In genomic region chr15:40952901-40953712, GRCh38 we compare ENCODE assay signal across 8 cellular contexts. TPM values are rescaled to one million over a fixed set of nuclear protein-coding genes. Genes with fewer than 3 reads are reported as not detected.
DNase-seq lines count a peak whose midpoint lies in the region; ATAC-seq and TF ChIP-seq lines count a peak whose summit lies in the region.

TSS of gene CHAC1 (plus strand) at chr15:40953471. CDS start at chr15:40953584, 113 bp downstream.

- intact Hi-C loops in activated CD4-positive, alpha-beta memory T cell treated with anti-CD3 and anti-CD28 coated beads for 36 hours (cut with micrococcal nuclease), result loop anchor here (2.0 to 5.0 kb wide), 6 partner anchors 22 to 379 kb away; partner anchors contain the start of genes CHP1, EXD1, INO80 and NUSAP1

- H3K36me3 Mint-ChIP-seq in CD4-positive, CD25-positive, alpha-beta regulatory T cell, result no peaks in the 10 kb centered on the region
- peaks cover 29% of the 10 kb centered on the region for H3K36me3 Mint-ChIP-seq in activated CD4-positive, alpha-beta memory T cell treated with anti-CD3 and anti-CD28 coated beads for 36 hours

- TF ChIP-seq CTCF in lung (IDR thresholded peaks at IDR 0.05; ENCODE audit: control extremely low read depth, extremely low read depth), result no peak

- DNase-seq in CD4-positive, CD25-positive, alpha-beta regulatory T cell, result peak; percentile 93 to 97 (median 94)
- DNase-seq in NCI-H748 treated with DMSO at 0.1 percent for 48 hours (lab: John Stamatoyannopoulos, UW), result peak; percentile 80
- DNase-seq in activated CD4-positive, alpha-beta memory T cell treated with anti-CD3 and anti-CD28 coated beads for 36 hours, result peak; percentile 98
- peak; percentile 96 for DNase-seq in ecto neural progenitor cell (ENCODE audit: low spot score)
- DNase-seq in lung (ENCODE audit: low spot score), result peak; percentile 97
- peak; percentile 90 to 96 (median 95) for DNase-seq in stimulated activated CD4-positive, alpha-beta T cell treated with anti-CD3 and anti-CD28 coated beads, TNF-alpha, amount 100 ng/mL, for 24 hours (ENCODE audit: low read depth in 3 of 3)

- H3K9me3 Mint-ChIP-seq in CD4-positive, CD25-positive, alpha-beta regulatory T cell, result no peaks in the 10 kb centered on the region
- no peaks in the 10 kb centered on the region for H3K9me3 Mint-ChIP-seq in activated CD4-positive, alpha-beta memory T cell treated with anti-CD3 and anti-CD28 coated beads for 36 hours

- H3K9me3 ChIP-seq in CD4-positive, CD25-positive, alpha-beta regulatory T cell (ENCODE audit: control insufficient read depth in 2 of 2, low read length in 2 of 2), result no peaks in the 10 kb centered on the region
- H3K9me3 ChIP-seq in lung (ENCODE audit: control insufficient read depth in 2 of 2, insufficient read depth in 1 of 2, low read length in 1 of 2), result no peaks in the 10 kb centered on the region

- POLR2A ChIA-PET in activated CD4-positive, alpha-beta memory T cell treated with anti-CD3 and anti-CD28 coated beads for 36 hours (lab: Charles Lee), result interaction anchor here (0.9 to 2.7 kb wide), 9 partner anchors 12 to 278 kb away, joined by 3 to 45 read pairs (median 6); partner anchors contain the start of genes CHP1, EXD1, INO80 and VPS18

- peaks cover 29% of the 10 kb centered on the region for H3K27me3 Mint-ChIP-seq in CD4-positive, CD25-positive, alpha-beta regulatory T cell
- no peaks in the 10 kb centered on the region for H3K27me3 Mint-ChIP-seq in activated CD4-positive, alpha-beta memory T cell treated with anti-CD3 and anti-CD28 coated beads for 36 hours

- no peaks in the 10 kb centered on the region for H3K27me3 ChIP-seq in CD4-positive, CD25-positive, alpha-beta regulatory T cell (ENCODE audit: control insufficient read depth, insufficient read depth, low read length)
- H3K27me3 ChIP-seq in lung (ENCODE audit: control insufficient read depth, insufficient read depth), result no peaks in the 10 kb centered on the region

- H3K4me3 Mint-ChIP-seq in CD4-positive, CD25-positive, alpha-beta regulatory T cell, result peak within 1 kb of the TSS; percentile 91 to 99 (median 94)
- peak within 1 kb of the TSS; percentile 95 for H3K4me3 Mint-ChIP-seq in activated CD4-positive, alpha-beta memory T cell treated with anti-CD3 and anti-CD28 coated beads for 36 hours

- peaks cover 15% of the 10 kb centered on the region for H3K4me1 ChIP-seq in CD4-positive, CD25-positive, alpha-beta regulatory T cell (ENCODE audit: control insufficient read depth, insufficient read depth, low read length, poor library complexity, severe bottlenecking)
- peaks cover 0 to 21% of the 10 kb centered on the region in 2 donors for H3K4me1 ChIP-seq in lung (ENCODE audit: control insufficient read depth in 2 of 2, insufficient read depth in 2 of 2, low read length in 2 of 2)

- WGBS in lung, 2 donors, result 1% methylated on average over 65 to 72 of the region's 72 CpGs

- peak within 1 kb of the TSS; percentile 57 for H3K27ac ChIP-seq in CD4-positive, CD25-positive, alpha-beta regulatory T cell (ENCODE audit: insufficient read depth, low read length, poor library complexity, severe bottlenecking)
- H3K27ac ChIP-seq in lung (ENCODE audit: low read depth in 1 of 2, low read length in 1 of 2), result peak within 1 kb of the TSS; percentile 38 to 93

- peak within 1 kb of the TSS; percentile 45 to 89 (median 85) for H3K27ac Mint-ChIP-seq in CD4-positive, CD25-positive, alpha-beta regulatory T cell
- peak within 1 kb of the TSS; percentile 89 for H3K27ac Mint-ChIP-seq in activated CD4-positive, alpha-beta memory T cell treated with anti-CD3 and anti-CD28 coated beads for 36 hours

- H3K4me3 ChIP-seq in CD4-positive, CD25-positive, alpha-beta regulatory T cell (ENCODE audit: low read depth, low read length), result peak within 1 kb of the TSS; percentile 57
- peak within 1 kb of the TSS; percentile 53 for H3K4me3 ChIP-seq in lung

- H3K4me1 Mint-ChIP-seq in CD4-positive, CD25-positive, alpha-beta regulatory T cell, result peaks cover 0 to 22% (median 15%) of the 10 kb centered on the region in 4 donors
- H3K4me1 Mint-ChIP-seq in activated CD4-positive, alpha-beta memory T cell treated with anti-CD3 and anti-CD28 coated beads for 36 hours (ENCODE audit: low read depth), result peaks cover 38% of the 10 kb centered on the region

- CTCF ChIA-PET in activated CD4-positive, alpha-beta memory T cell treated with anti-CD3 and anti-CD28 coated beads for 36 hours (lab: Charles Lee), result interaction anchor here (0.6 to 6.5 kb wide), 12 partner anchors 9 to 278 kb away, joined by 3 to 69 read pairs (median 4); partner anchors contain the start of genes CHP1, EXD1 and VPS18

- peak; percentile 98 for ATAC-seq in CD4-positive, CD25-positive, alpha-beta regulatory T cell (ENCODE audit: low read depth in 2 of 2)
- ATAC-seq in GM19395 (IDR thresholded peaks at IDR 0.05; ENCODE audit: unreplicated experiment) (peak; percentile 92), HG03558 (IDR thresholded peaks at IDR 0.05; ENCODE audit: extremely low read depth, unreplicated experiment) (peak; percentile 83), lung (ENCODE audit: insufficient read depth, low FRiP score) (peak; percentile 92)

- no peaks in the 10 kb centered on the region for H3K36me3 ChIP-seq in CD4-positive, CD25-positive, alpha-beta regulatory T cell (ENCODE audit: control insufficient read depth, insufficient read depth, low read length)
- peaks cover 0 to 2% of the 10 kb centered on the region in 2 donors for H3K36me3 ChIP-seq in lung (ENCODE audit: control insufficient read depth in 2 of 2, insufficient read depth in 2 of 2, low read length in 2 of 2)

RNA-seq across cellular contexts. Expression of gene CHAC1, which starts in this region (rescaled TPM):
- total RNA-seq in CD4-positive, CD25-positive, alpha-beta regulatory T cell, result 0.64 TPM
- polyA plus RNA-seq in CD4-positive, CD25-positive, alpha-beta regulatory T cell, result under 1 TPM in 2 of 4 donors, not detected in 2; 0.26 to 0.45 TPM
- total RNA-seq in activated CD4-positive, alpha-beta memory T cell treated with anti-CD3 and anti-CD28 coated beads for 36 hours, result 10 to 100 TPM; 21.6 to 22.3 TPM
- total RNA-seq in lung, result 10 to 100 TPM in 1 of 2 donors, under 1 TPM in 1; 0.17 to 11.6 TPM
- 10 to 100 TPM; 11.6 to 11.9 TPM for polyA plus RNA-seq in lung

Comparison
In these comparisons a context has a peak if more than half of its experiments do, and no peak if none do; other contexts are left out.
1. Peak in every context shown above with its lines: DNase-seq, ATAC-seq, H3K4me3 ChIP-seq and H3K27ac ChIP-seq.
2. RNA of gene CHAC1 (polyA plus RNA-seq): 11.6 to 11.9 TPM in lung; 0.26 to 0.45 TPM in CD4-positive, CD25-positive, alpha-beta regulatory T cell; every median in the first group is over 4 times any median in the second.
3. Peak in DNase-seq, ATAC-seq, H3K4me3 ChIP-seq and H3K27ac ChIP-seq in CD4-positive, CD25-positive, alpha-beta regulatory T cell; RNA of the gene not detected or under 1 TPM.